ENCODE assay signal across 8 cellular contexts in genomic region chr20:63739129-63740069, GRCh38. TPM values are rescaled to one million over a fixed set of nuclear protein-coding genes. Genes with fewer than 3 reads are reported as not detected.
A peak's percentile ranks its signal among the peaks of the same experiment; 100 is the strongest.
DNase-seq lines count a peak whose midpoint lies in the region; ATAC-seq and TF ChIP-seq lines count a peak whose summit lies in the region.

SLC2A4RG (plus strand) TSS chr20:63739776; CDS start chr20:63739913, 137 bp downstream.

- H3K79me2 ChIP-seq in ACC112 (ENCODE audit: control insufficient read depth, insufficient read depth, low read length, unreplicated experiment) (peaks cover 9% of the 10 kb centered on the region), mesendoderm (ENCODE audit: control insufficient read depth, insufficient read depth, low read length) (no peaks in the 10 kb centered on the region)

- H4K5ac ChIP-seq in mesendoderm (ENCODE audit: low read length), result no peak within 1 kb of the TSS

- H3K27me3 ChIP-seq in ACC112 (ENCODE audit: insufficient read depth, low read length) (no peaks in the 10 kb centered on the region), mesendoderm (ENCODE audit: insufficient read depth, low read length, poor library complexity) (no peaks in the 10 kb centered on the region)

- no peak within 1 kb of the TSS for H2BK15ac ChIP-seq in mesendoderm (replicated peaks; ENCODE audit: low read depth)

- H3K18ac ChIP-seq in mesendoderm (ENCODE audit: low read length), result peak within 1 kb of the TSS; percentile 82

- H2AFZ ChIP-seq in ACC112 (ENCODE audit: low read length, unreplicated experiment), result no peak within 1 kb of the TSS

- TF ChIP-seq CTCF in GM13977 (IDR thresholded peaks at IDR 0.05; ENCODE audit: extremely low read depth, insufficient read depth, missing control alignments), result no peak

- H3K27ac ChIP-seq in ACC112 (ENCODE audit: low read depth, low read length) (peak within 1 kb of the TSS; percentile 71), mesendoderm (ENCODE audit: low read depth, low read length) (peak within 1 kb of the TSS; percentile 90)

- peak within 1 kb of the TSS; percentile 86 for H3K4me3 ChIP-seq in ACC112 (ENCODE audit: low read depth, low read length)
- H3K4me3 ChIP-seq in mesendoderm (ENCODE audit: low read length), result peak within 1 kb of the TSS; percentile 79

- WGBS in mesendoderm (ENCODE audit: extremely low coverage, insufficient coverage, low lambda C conversion rate), result no CpG with 5 or more reads among the region's 136 CpGs

- DNase-seq in GM13977 (ENCODE audit: low spot score) (peak; percentile 99), NOMO-1 (lab: John Stamatoyannopoulos, UW; ENCODE audit: unreplicated experiment in 2 of 2) (peak; percentile 68 to 85), epidermal melanocyte (ENCODE audit: insufficient read length, low spot score) (peak; percentile 98), mesendoderm (peak; percentile 77)
- DNase-seq in activated CD8-positive, alpha-beta memory T cell treated with anti-CD3 and anti-CD28 coated beads, Interleukin-2, amount 50 U/mL, for 48 hours, result peak; percentile 82
- DNase-seq in stimulated activated naive CD4-positive, alpha-beta T cell treated with Interleukin-2 at 50 U/mL for 16 hours (lab: John Stamatoyannopoulos, UW), result peak; percentile 49

- H4K8ac ChIP-seq in mesendoderm (ENCODE audit: low read depth, low read length), result no peak within 1 kb of the TSS

- H3K79me1 ChIP-seq in mesendoderm (ENCODE audit: low read length), result no peaks in the 10 kb centered on the region

- H3K4me2 ChIP-seq in mesendoderm (ENCODE audit: low read length), result peak within 1 kb of the TSS; percentile 78

- peaks cover 4% of the 10 kb centered on the region; the same call in 1 of the 2 replicates for H3K36me3 ChIP-seq in ACC112 (ENCODE audit: insufficient read depth, low read length)
- H3K36me3 ChIP-seq in mesendoderm (ENCODE audit: control insufficient read depth, insufficient read depth, low read length), result no peaks in the 10 kb centered on the region

- no peak within 1 kb of the TSS for H2BK5ac ChIP-seq in mesendoderm (ENCODE audit: low read length)

- peak within 1 kb of the TSS; percentile 91 for H3K56ac ChIP-seq in mesendoderm (ENCODE audit: low read length)

- H3K4ac ChIP-seq in mesendoderm (ENCODE audit: low read depth, low read length), result peak within 1 kb of the TSS; percentile 90

- in situ Hi-C loops in GM13977 (cut with MboI; ENCODE audit: low pct_unique_long_range_greater_than_20kb, low sequenced_read_pairs, unreplicated experiment), result no loop called here

- peak within 1 kb of the TSS; percentile 91 for H3K9ac ChIP-seq in mesendoderm (ENCODE audit: low read length)

- H2AK5ac ChIP-seq in mesendoderm (ENCODE audit: low read length), result no peak within 1 kb of the TSS

- no peak within 1 kb of the TSS for H2BK120ac ChIP-seq in mesendoderm (ENCODE audit: low read depth, low read length)

- peaks cover 9% of the 10 kb centered on the region for H3K4me1 ChIP-seq in ACC112 (ENCODE audit: control insufficient read depth, insufficient read depth, low read length, unreplicated experiment)
- no peaks in the 10 kb centered on the region for H3K4me1 ChIP-seq in mesendoderm (ENCODE audit: control insufficient read depth, low read depth, low read length)

- peak within 1 kb of the TSS; percentile 45 for H3K23ac ChIP-seq in mesendoderm (ENCODE audit: low read length)

- ATAC-seq in HG03135 (IDR thresholded peaks at IDR 0.05; ENCODE audit: unreplicated experiment), result peak; percentile 29

RNA-seq across cellular contexts. Expression of gene SLC2A4RG, which starts in this region (rescaled TPM):
- polyA plus RNA-seq in mesendoderm (2013, experiment 1 of 2), result 23.0 TPM
- polyA plus RNA-seq in mesendoderm (2013, experiment 2 of 2), result 23.0 TPM

Comparison
In these comparisons a context has a peak if more than half of its experiments do, and no peak if none do; other contexts are left out.
1. Peak in every context shown above with its lines: DNase-seq, ATAC-seq, H3K4me3 ChIP-seq and H3K27ac ChIP-seq.
2. DNase-seq: peak in every context shown above with its lines; median percentile 99 in GM13977; 98 in epidermal melanocyte; 82 in activated CD8-positive, alpha-beta memory T cell treated with anti-CD3 and anti-CD28 coated beads, Interleukin-2, amount 50 U/mL, for 48 hours; 77 in mesendoderm; 76 in NOMO-1; 49 in stimulated activated naive CD4-positive, alpha-beta T cell treated with Interleukin-2 at 50 U/mL for 16 hours.